ENCODE assay signal across 16 cellular contexts in the genomic region with DNA sequence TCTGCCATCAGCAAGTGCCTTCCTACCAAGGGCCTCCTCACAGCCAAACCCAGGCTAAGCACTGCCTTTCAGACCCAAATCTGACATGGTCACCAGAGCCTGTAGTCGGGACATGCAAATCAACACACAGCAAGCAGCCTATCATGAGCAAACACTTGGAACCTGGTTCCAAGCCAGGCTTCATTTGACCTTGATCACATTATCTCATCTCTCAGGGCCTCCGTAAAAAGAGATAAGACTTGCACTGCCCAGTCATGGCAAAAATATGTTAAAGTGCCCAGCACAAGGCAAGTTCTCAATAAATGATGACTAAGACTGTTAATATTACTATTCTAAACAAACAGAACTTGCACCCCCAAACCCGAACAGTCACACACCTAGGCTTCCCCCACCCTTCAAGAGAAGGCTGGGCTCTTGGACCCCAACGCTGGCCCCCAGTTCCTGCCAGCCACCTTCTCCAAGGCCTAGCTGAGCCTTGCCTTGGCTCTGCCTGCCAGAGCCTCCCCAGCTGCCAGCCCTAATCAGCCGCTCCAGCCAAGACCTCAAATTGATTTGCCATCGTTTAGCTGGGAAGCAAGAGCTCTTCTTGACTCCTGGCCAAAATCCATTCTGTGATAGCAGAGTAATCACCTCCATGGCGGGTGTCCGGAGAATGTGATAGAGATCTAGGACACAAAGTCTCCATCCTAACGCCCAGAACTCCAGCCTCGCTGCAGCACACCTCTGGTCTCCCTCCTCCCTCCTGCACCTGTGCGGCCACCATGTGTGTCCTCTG. TPM values are rescaled to one million over a fixed set of nuclear protein-coding genes. Genes with fewer than 3 reads are reported as not detected.
DNase-seq lines count a peak whose midpoint lies in the region; ATAC-seq and TF ChIP-seq lines count a peak whose summit lies in the region.
"Had no signal": no experiment of that assay in that cellular context is flagged by ENCODE, and none has a peak within 500 bp of the region (broad histone marks: within the 10 kb centered on the region; RNA-seq: fewer than 3 reads in every experiment).

No MANE protein-coding gene starts in this region.

- intact Hi-C loops in vagina (cut with DNase I) (no loop called here), A673 (cut with micrococcal nuclease; ENCODE audit: unreplicated experiment) (no loop called here)

- H3K9me3 Mint-ChIP-seq in GM23338 (no peaks in the 10 kb centered on the region; the same call in 2 of the 3 replicates), brain (peaks cover 0 to 2% (median 0%) of the 10 kb centered on the region in 5 experiments)

- POLR2A ChIA-PET in A673 (lab: Charles Lee; ENCODE audit: low non-redundant PET): no interaction called here

- DNase-seq in GM23338 (ENCODE audit: low spot score): no peak
- DNase-seq in NCI-H446 treated with DMSO at 0.1 percent for 48 hours (lab: John Stamatoyannopoulos, UW): peak; percentile 53
- no peak for DNase-seq in vagina (ENCODE audit: extremely low spot score in 2 of 2)
- no peak for DNase-seq in middle frontal gyrus (ENCODE audit: extremely low spot score, low spot score)
- DNase-seq in A673 (ENCODE audit: low spot score): no peak
- no peak for DNase-seq in NCI-H187 (lab: John Stamatoyannopoulos, UW)
- DNase-seq: activated CD4-positive, alpha-beta T cell treated with anti-CD3 and anti-CD28 coated beads for 48 hours; GDM1; hypothalamus; Kasumi-1; NCI-H526 treated with DMSO at 0.1 percent for 48 hours had no signal

- peak; percentile 43 for ATAC-seq in GM23338

- H3K4me3 Mint-ChIP-seq in GM23338 (no peak overlapping the region), brain (no peak overlapping the region)

- no peaks in the 10 kb centered on the region for H3K9me2 ChIP-seq in GM23338 (ENCODE audit: insufficient read depth)

- BruUV-seq in A673 (replicated peaks; lab: Mats Ljungman, UMichigan): no TSS peak

- H3K4me1 ChIP-seq in GM23338 (ENCODE audit: insufficient read depth): no peaks in the 10 kb centered on the region
- H3K4me1 ChIP-seq in vagina: no peaks in the 10 kb centered on the region
- no peaks in the 10 kb centered on the region for H3K4me1 ChIP-seq in A673 (ENCODE audit: insufficient read depth, low read length, poor library complexity, severe bottlenecking)

- H3K27ac ChIP-seq in 22Rv1 (0 out of 2 replicates have a peak overlapping the region, but pooled peaks have one; percentile 17), GM23338 (ENCODE audit: low read depth) (no peak overlapping the region), vagina (no peak overlapping the region), A673 (ENCODE audit: low read depth, low read length, poor library complexity, severe bottlenecking) (no peak overlapping the region)
- H3K27ac ChIP-seq: SK-N-MC had no signal

- no peaks in the 10 kb centered on the region for H3K9me3 ChIP-seq in vagina
- H3K9me3 ChIP-seq in A673 (ENCODE audit: low read depth, low read length, poor library complexity, severe bottlenecking): no peaks in the 10 kb centered on the region

- no peak overlapping the region for H3K4me2 ChIP-seq in GM23338

- H3K27me3 Mint-ChIP-seq in GM23338 (ENCODE audit: insufficient read depth, low read depth, poor library complexity) (peaks cover 11% of the 10 kb centered on the region), brain (peaks cover 7% of the 10 kb centered on the region)

- H3K36me3 ChIP-seq in GM23338 (ENCODE audit: insufficient read depth): no peaks in the 10 kb centered on the region
- H3K36me3 ChIP-seq in vagina: no peaks in the 10 kb centered on the region
- H3K36me3 ChIP-seq in A673 (ENCODE audit: insufficient read depth, low read length, poor library complexity, severe bottlenecking): no peaks in the 10 kb centered on the region

- H4K20me1 ChIP-seq in GM23338 (replicated peaks; ENCODE audit: insufficient read depth): no peaks in the 10 kb centered on the region

- no peaks in the 10 kb centered on the region for H3K79me2 ChIP-seq in GM23338 (replicated peaks; ENCODE audit: insufficient read depth)

- no peak overlapping the region for H3K4me3 ChIP-seq in GM23338
- no peak overlapping the region for H3K4me3 ChIP-seq in vagina
- H3K4me3 ChIP-seq in A673 (ENCODE audit: low read depth, low read length, poor library complexity, severe bottlenecking): no peak overlapping the region
- H3K4me3 ChIP-seq: SK-N-MC had no signal

- no peak for TF ChIP-seq POLR2A in vagina (IDR thresholded peaks at IDR 0.05)

- H3K27me3 ChIP-seq in GM23338 (ENCODE audit: insufficient read depth) (no peaks in the 10 kb centered on the region), vagina (no peaks in the 10 kb centered on the region), A673 (replicated peaks; ENCODE audit: insufficient read depth, low read depth, low read length, poor library complexity) (no peaks in the 10 kb centered on the region)

- no peaks in the 10 kb centered on the region for H3K36me3 Mint-ChIP-seq in GM23338 (ENCODE audit: low read depth)
- H3K36me3 Mint-ChIP-seq in brain: no peaks in the 10 kb centered on the region

- no peak overlapping the region for H2AFZ ChIP-seq in GM23338

- no peak for TF ChIP-seq CTCF in 22Rv1 (IDR thresholded peaks at IDR 0.05)
- no peak for TF ChIP-seq CTCF in GM23338 (conservative IDR thresholded peaks at IDR 0.05; ENCODE audit: low read depth in 2 of 2)
- no peak for TF ChIP-seq CTCF in brain (conservative IDR thresholded peaks at IDR 0.05)
- no peak for TF ChIP-seq CTCF in vagina (IDR thresholded peaks at IDR 0.05)
- TF ChIP-seq CTCF in A673 (conservative IDR thresholded peaks at IDR 0.05; ENCODE audit: low read depth, low read length): no peak

- no peak overlapping the region for H3K27ac Mint-ChIP-seq in GM23338
- H3K27ac Mint-ChIP-seq in brain: peak overlapping the region in 4 of 5 experiments; percentile 3 to 83 (median 65)

- CTCF ChIA-PET in A673 (lab: Charles Lee): no interaction called here

- H3F3A ChIP-seq in GM23338 (replicated peaks; ENCODE audit: low read depth): no peaks in the 10 kb centered on the region

- peaks cover 17% of the 10 kb centered on the region for H3K4me1 Mint-ChIP-seq in GM23338
- peaks cover 56% of the 10 kb centered on the region for H3K4me1 Mint-ChIP-seq in brain

TF ChIP-seq in GM23338, 12 proteins besides CTCF, POLR2A, EP300 and RAD21 (continues in another document):
- TF ChIP-seq, protein P1, sequence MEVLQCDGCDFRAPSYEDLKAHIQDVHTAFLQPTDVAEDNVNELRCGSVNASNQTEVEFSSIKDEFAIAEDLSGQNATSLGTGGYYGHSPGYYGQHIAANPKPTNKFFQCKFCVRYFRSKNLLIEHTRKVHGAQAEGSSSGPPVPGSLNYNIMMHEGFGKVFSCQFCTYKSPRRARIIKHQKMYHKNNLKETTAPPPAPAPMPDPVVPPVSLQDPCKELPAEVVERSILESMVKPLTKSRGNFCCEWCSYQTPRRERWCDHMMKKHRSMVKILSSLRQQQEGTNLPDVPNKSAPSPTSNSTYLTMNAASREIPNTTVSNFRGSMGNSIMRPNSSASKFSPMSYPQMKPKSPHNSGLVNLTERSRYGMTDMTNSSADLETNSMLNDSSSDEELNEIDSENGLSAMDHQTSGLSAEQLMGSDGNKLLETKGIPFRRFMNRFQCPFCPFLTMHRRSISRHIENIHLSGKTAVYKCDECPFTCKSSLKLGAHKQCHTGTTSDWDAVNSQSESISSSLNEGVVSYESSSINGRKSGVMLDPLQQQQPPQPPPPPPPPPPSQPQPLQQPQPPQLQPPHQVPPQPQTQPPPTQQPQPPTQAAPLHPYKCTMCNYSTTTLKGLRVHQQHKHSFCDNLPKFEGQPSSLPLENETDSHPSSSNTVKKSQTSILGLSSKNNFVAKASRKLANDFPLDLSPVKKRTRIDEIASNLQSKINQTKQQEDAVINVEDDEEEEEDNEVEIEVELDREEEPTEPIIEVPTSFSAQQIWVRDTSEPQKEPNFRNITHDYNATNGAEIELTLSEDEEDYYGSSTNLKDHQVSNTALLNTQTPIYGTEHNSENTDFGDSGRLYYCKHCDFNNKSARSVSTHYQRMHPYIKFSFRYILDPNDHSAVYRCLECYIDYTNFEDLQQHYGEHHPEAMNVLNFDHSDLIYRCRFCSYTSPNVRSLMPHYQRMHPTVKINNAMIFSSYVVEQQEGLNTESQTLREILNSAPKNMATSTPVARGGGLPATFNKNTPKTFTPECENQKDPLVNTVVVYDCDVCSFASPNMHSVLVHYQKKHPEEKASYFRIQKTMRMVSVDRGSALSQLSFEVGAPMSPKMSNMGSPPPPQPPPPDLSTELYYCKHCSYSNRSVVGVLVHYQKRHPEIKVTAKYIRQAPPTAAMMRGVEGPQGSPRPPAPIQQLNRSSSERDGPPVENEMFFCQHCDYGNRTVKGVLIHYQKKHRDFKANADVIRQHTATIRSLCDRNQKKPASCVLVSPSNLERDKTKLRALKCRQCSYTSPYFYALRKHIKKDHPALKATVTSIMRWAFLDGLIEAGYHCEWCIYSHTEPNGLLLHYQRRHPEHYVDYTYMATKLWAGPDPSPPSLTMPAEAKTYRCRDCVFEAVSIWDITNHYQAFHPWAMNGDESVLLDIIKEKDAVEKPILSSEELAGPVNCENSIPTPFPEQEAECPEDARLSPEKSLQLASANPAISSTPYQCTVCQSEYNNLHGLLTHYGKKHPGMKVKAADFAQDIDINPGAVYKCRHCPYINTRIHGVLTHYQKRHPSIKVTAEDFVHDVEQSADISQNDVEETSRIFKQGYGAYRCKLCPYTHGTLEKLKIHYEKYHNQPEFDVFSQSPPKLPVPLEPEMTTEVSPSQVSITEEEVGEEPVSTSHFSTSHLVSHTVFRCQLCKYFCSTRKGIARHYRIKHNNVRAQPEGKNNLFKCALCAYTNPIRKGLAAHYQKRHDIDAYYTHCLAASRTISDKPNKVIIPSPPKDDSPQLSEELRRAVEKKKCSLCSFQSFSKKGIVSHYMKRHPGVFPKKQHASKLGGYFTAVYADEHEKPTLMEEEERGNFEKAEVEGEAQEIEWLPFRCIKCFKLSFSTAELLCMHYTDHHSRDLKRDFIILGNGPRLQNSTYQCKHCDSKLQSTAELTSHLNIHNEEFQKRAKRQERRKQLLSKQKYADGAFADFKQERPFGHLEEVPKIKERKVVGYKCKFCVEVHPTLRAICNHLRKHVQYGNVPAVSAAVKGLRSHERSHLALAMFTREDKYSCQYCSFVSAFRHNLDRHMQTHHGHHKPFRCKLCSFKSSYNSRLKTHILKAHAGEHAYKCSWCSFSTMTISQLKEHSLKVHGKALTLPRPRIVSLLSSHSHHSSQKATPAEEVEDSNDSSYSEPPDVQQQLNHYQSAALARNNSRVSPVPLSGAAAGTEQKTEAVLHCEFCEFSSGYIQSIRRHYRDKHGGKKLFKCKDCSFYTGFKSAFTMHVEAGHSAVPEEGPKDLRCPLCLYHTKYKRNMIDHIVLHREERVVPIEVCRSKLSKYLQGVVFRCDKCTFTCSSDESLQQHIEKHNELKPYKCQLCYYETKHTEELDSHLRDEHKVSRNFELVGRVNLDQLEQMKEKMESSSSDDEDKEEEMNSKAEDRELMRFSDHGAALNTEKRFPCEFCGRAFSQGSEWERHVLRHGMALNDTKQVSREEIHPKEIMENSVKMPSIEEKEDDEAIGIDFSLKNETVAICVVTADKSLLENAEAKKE (CRISPR knock-in tag; IDR thresholded peaks at IDR 0.05): no peak
- TF ChIP-seq CREB1 (CRISPR knock-in tag; IDR thresholded peaks at IDR 0.05; ENCODE audit: low read depth): no peak

RNA-seq across cellular contexts. Expression of gene CPLX2, which starts 18.7 kb away (rescaled TPM):
- total RNA-seq in GM23338 (2014; rRNA removed; shearing (Covaris generic)): 0.45 and 0.66 TPM in 2 replicates
- polyA plus RNA-seq in GM23338 (2016; fragmentation: Nextera tagmentation; extraction: Ambion mirVana) (2.1 and 2.3 TPM in 2 replicates), brain (ENCODE audit: insufficient read depth, low read depth, low replicate concordance) (172 TPM)
- total RNA-seq in vagina (1.2 TPM), A673 (2021) (0.15 and 0.19 TPM in 2 replicates)
- total RNA-seq: cardiac septum, lung microvascular endothelial cell had no signal
